ENCODE assay signal across 23 cellular contexts in the genomic region with DNA sequence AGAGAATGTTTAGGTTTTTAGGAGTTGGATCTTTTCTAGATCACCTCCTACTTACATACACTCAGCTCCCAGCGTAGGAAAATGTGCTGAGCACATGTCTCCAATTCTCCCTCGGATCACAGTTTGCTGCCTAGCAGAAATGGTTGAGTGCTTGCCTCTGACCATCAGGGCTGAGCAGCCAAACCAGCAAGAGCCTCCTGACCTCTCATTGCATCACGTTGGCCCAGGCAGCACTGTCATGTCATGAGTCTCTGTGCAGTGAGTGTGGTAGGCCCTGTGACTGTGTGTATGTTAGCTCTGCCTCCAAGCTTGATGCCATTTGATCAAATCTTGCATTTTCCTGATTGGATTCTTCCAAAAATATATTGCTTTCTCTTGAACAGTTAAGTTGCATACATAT.
DNase-seq lines count a peak whose midpoint lies in the region; TF ChIP-seq lines count a peak whose summit lies in the region.
"Had no signal": no experiment of that assay in that cellular context is flagged by ENCODE, and none has a peak within 500 bp of the region (broad histone marks: within the 10 kb centered on the region; RNA-seq: fewer than 3 reads in every experiment).

No MANE protein-coding gene starts in this region.

- peak; percentile 79 for DNase-seq in AG10803 (ENCODE audit: low read depth)
- DNase-seq in RKO (ENCODE audit: low spot score), result peak; percentile 2
- DNase-seq in fibroblast of peridontal ligament (ENCODE audit: extremely low read depth), result peak; percentile 67
- peak; percentile 88 for DNase-seq in renal cortical epithelial cell (ENCODE audit: low read depth)
- DNase-seq in MV-4-11 (lab: John Stamatoyannopoulos, UW), result no peak
- no peak for DNase-seq in cerebellar nuclear complex (lab: John Stamatoyannopoulos, UW)
- no peak for DNase-seq in DMS 273 treated with DMSO at 0.1 percent for 48 hours (lab: John Stamatoyannopoulos, UW)
- DNase-seq in cerebellar cortex (ENCODE audit: low spot score), result no peak
- DNase-seq: activated CD4-positive, alpha-beta T cell treated with anti-CD3 and anti-CD28 coated beads, Interleukin-2, amount 10 ng/mL, durations not matched to agents 24 days and 14 days; activated CD8-positive, alpha-beta memory T cell treated with anti-CD3 and anti-CD28 coated beads, Interleukin-2, amount 50 U/mL, for 4 hours; activated effector memory CD4-positive, alpha-beta T cell treated with anti-CD3 and anti-CD28 coated beads, Interleukin-2, amount 50 U/mL, for 16 hours; DMS53; glutamatergic neuron; mammary epithelial cell; naive B cell; NCI-H1930; NCI-H446 treated with DMSO at 0.1 percent for 48 hours; NK-92 treated with Interleukin-12 subunit alpha and Interleukin-12 subunit beta, amount 100 ng/mL, for 24 hours; stimulated activated CD4-positive, alpha-beta T cell treated with anti-CD3 and anti-CD28 coated beads, Interleukin-4, amount 100 ng/mL, for 24 hours; SW 1271 had no signal

- H3K4me3 ChIP-seq in AG10803 (ENCODE audit: low read length), result no peak overlapping the region
- H3K4me3 ChIP-seq: A549, HAP-1, thoracic aorta had no signal

- TF ChIP-seq CTCF in AG10803 (conservative IDR thresholded peaks at IDR 0.05; ENCODE audit: low read length), result no peak

Comparison
In these comparisons a context has a peak if more than half of its experiments do, and no peak if none do; other contexts are left out.
1. DNase-seq: peak in AG10803 (single experiment), RKO (single experiment), fibroblast of peridontal ligament (single experiment) and renal cortical epithelial cell (single experiment); none in MV-4-11 (single experiment), cerebellar nuclear complex (0 of 2), DMS 273 treated with DMSO at 0.1 percent for 48 hours (single experiment) and cerebellar cortex (single experiment).